In genomic region chr17:43995150-43995471, GRCh38 we compare ENCODE assay signal across 13 cellular contexts. TPM values are rescaled to one million over a fixed set of nuclear protein-coding genes. Genes with fewer than 3 reads are reported as not detected.
DNase-seq lines count a peak whose midpoint lies in the region; ATAC-seq, FAIRE-seq and TF ChIP-seq lines count a peak whose summit lies in the region.
"Had no signal": no experiment of that assay in that cellular context is flagged by ENCODE, and none has a peak within 500 bp of the region (broad histone marks: within the 10 kb centered on the region; RNA-seq: fewer than 3 reads in every experiment).

No MANE protein-coding gene starts in this region.

- peaks cover 1% of the 10 kb centered on the region for H3K4me1 Mint-ChIP-seq in activated naive CD8-positive, alpha-beta T cell treated with anti-CD3 and anti-CD28 coated beads for 36 hours
- H3K4me1 Mint-ChIP-seq: naive thymus-derived CD4-positive, alpha-beta T cell had no signal

- H3K27me3 Mint-ChIP-seq in activated naive CD8-positive, alpha-beta T cell treated with anti-CD3 and anti-CD28 coated beads for 36 hours = peaks cover 28% of the 10 kb centered on the region

- no peak for ATAC-seq in A549

- H3K9me3 ChIP-seq in A549 (no peaks in the 10 kb centered on the region), HAP-1 (no peaks in the 10 kb centered on the region), ascending aorta (no peaks in the 10 kb centered on the region), iPS-20b (ENCODE audit: insufficient read depth, low read depth, low read length) (no peaks in the 10 kb centered on the region)

- no peak overlapping the region for H3K4me3 Mint-ChIP-seq in activated naive CD8-positive, alpha-beta T cell treated with anti-CD3 and anti-CD28 coated beads for 36 hours

- no peaks in the 10 kb centered on the region for H3K36me3 ChIP-seq in HAP-1 (replicated peaks)
- no peaks in the 10 kb centered on the region for H3K36me3 ChIP-seq in ascending aorta
- H3K36me3 ChIP-seq in iPS-20b (ENCODE audit: insufficient read depth, low read depth, low read length) = no peaks in the 10 kb centered on the region

- H3K27ac Mint-ChIP-seq in activated naive CD8-positive, alpha-beta T cell treated with anti-CD3 and anti-CD28 coated beads for 36 hours = no peak overlapping the region
- H3K27ac Mint-ChIP-seq: naive thymus-derived CD4-positive, alpha-beta T cell had no signal

- no peaks in the 10 kb centered on the region for H3K27me3 ChIP-seq in HAP-1 (ENCODE audit: low read depth)
- no peaks in the 10 kb centered on the region for H3K27me3 ChIP-seq in ascending aorta
- peaks cover 14% of the 10 kb centered on the region for H3K27me3 ChIP-seq in iPS-20b (ENCODE audit: insufficient read depth, low read length)

- no peak for FAIRE-seq in A549 (lab: Jason Lieb, UNC)
- FAIRE-seq: islet of Langerhans had no signal

- H3K4me2 ChIP-seq in A549 = peak overlapping the region; percentile 90

- TF ChIP-seq RAD21 in A549 (conservative IDR thresholded peaks at IDR 0.05 in 1 of 2, IDR thresholded peaks at IDR 0.05 in 1 of 2) = no peak

- CTCF ChIA-PET in A549 (lab: Yijun Ruan, JAX) = interaction anchor here (0.6 to 24.9 kb wide), 25 partner anchors 11 to 500 kb away, joined by 3 to 657 read pairs (median 6); partner anchors contain the start of genes CD300LG, MPP2, NAGS and PPY

- intact Hi-C loops in ascending aorta (cut with DNase I) = loop anchor here (2.0 kb wide), 1 partner anchor 50 kb away; no protein-coding TSS in a partner anchor

- no peak overlapping the region for H3K9ac ChIP-seq in iPS-20b (ENCODE audit: low read depth, low read length)

- no peak for TF ChIP-seq CTCF in A549 (IDR thresholded peaks at IDR 0.05)
- TF ChIP-seq CTCF in ascending aorta (IDR thresholded peaks at IDR 0.05) = no peak

- no peak for TF ChIP-seq EP300 in A549 (IDR thresholded peaks at IDR 0.05)

- H3K9me3 Mint-ChIP-seq in activated naive CD8-positive, alpha-beta T cell treated with anti-CD3 and anti-CD28 coated beads for 36 hours = no peaks in the 10 kb centered on the region
- H3K9me3 Mint-ChIP-seq: naive thymus-derived CD4-positive, alpha-beta T cell had no signal

- H3K27ac ChIP-seq in A549 (peak overlapping the region in 1 of 2 experiments; percentile 86; a peak in 3 of 6 replicates), ascending aorta (no peak overlapping the region), iPS-20b (ENCODE audit: low read length) (no peak overlapping the region)

- no peak for TF ChIP-seq POLR2A in A549 (IDR thresholded peaks at IDR 0.05; ENCODE audit: low read length)

- WGBS in A549 (ENCODE audit: missing lambda C conversion rate) = 2% methylated on average over 12 of the region's 12 CpGs

- H3K4me1 ChIP-seq in A549 (0 out of 3 replicates have a peak, but pooled peaks cover 3% of the 10 kb centered on the region), HAP-1 (peaks cover 5% of the 10 kb centered on the region; the same call in 1 of the 2 replicates), ascending aorta (peaks cover 4 to 8% of the 10 kb centered on the region in 2 donors), iPS-20b (ENCODE audit: insufficient read depth, low read length) (no peaks in the 10 kb centered on the region; the same call in 1 of the 2 replicates)

- POLR2A ChIA-PET in A549 (lab: Yijun Ruan, JAX) = interaction anchor here (1.2 kb wide), 1 partner anchor 20 kb away, joined by 7 read pairs; the partner anchor contains the start of gene TMEM101

- no peak for DNase-seq in A549 (ENCODE audit: low read depth in 1 of 2, low spot score in 1 of 2)
- no peak for DNase-seq in HAP-1 (ENCODE audit: low spot score in 2 of 2)
- DNase-seq in ascending aorta (ENCODE audit: low spot score in 2 of 2) = no peak
- no peak for DNase-seq in NCI-H1436 treated with DMSO at 0.1 percent for 48 hours (lab: John Stamatoyannopoulos, UW)
- DNase-seq in activated naive CD8-positive, alpha-beta T cell treated with anti-CD3 and anti-CD28 coated beads for 36 hours = no peak
- no peak for DNase-seq in T-helper 2 cell
- DNase-seq in SHP77 (lab: John Stamatoyannopoulos, UW) = no peak
- DNase-seq: NCI-H1105 had no signal

- H3K4me3 ChIP-seq in A549 (peak overlapping the region; percentile 45), HAP-1 (peak overlapping the region; percentile 34), ascending aorta (peak overlapping the region; percentile 34 to 53), iPS-20b (ENCODE audit: low read length) (peak overlapping the region; percentile 67; the same call in 1 of the 2 replicates)

- H3K36me3 Mint-ChIP-seq in activated naive CD8-positive, alpha-beta T cell treated with anti-CD3 and anti-CD28 coated beads for 36 hours = no peaks in the 10 kb centered on the region
- H3K36me3 Mint-ChIP-seq: naive thymus-derived CD4-positive, alpha-beta T cell had no signal

- in situ Hi-C loops in HAP-1 (cut with MboI; ENCODE audit: low sequenced_read_pairs) = no loop called here

TF ChIP-seq in A549, 52 proteins besides CTCF, POLR2A, EP300 and RAD21 (continues in another document):
- no peak for TF ChIP-seq NPAS2 (CRISPR knock-in tag; IDR thresholded peaks at IDR 0.05; ENCODE audit: borderline replicate concordance)
- no peak for TF ChIP-seq HOXB13 (CRISPR knock-in tag; IDR thresholded peaks at IDR 0.05; ENCODE audit: low read depth)
- no peak for TF ChIP-seq KDM1A (IDR thresholded peaks at IDR 0.05; ENCODE audit: low read depth)
- no peak for TF ChIP-seq HEYL (CRISPR knock-in tag; IDR thresholded peaks at IDR 0.05)
- TF ChIP-seq CHD2 (IDR thresholded peaks at IDR 0.05; ENCODE audit: low read length, partially characterized antibody) = no peak
- TF ChIP-seq TFCP2L1 (CRISPR knock-in tag; IDR thresholded peaks at IDR 0.05) = no peak
- no peak for TF ChIP-seq CHD4 (IDR thresholded peaks at IDR 0.05; ENCODE audit: borderline replicate concordance)
- TF ChIP-seq CBX2 (IDR thresholded peaks at IDR 0.05; ENCODE audit: borderline replicate concordance, low read depth) = no peak
- TF ChIP-seq REST (IDR thresholded peaks at IDR 0.05) = no peak
- TF ChIP-seq RCOR1 (IDR thresholded peaks at IDR 0.05; ENCODE audit: low read depth, low read length) = no peak
- no peak for TF ChIP-seq KDM5A (IDR thresholded peaks at IDR 0.05)

RNA-seq across cellular contexts. Expression of gene NAGS, which starts 9.3 kb away (rescaled TPM):
- polyA plus RNA-seq in A549 (2011; rRNA removed) (0.61 and 0.66 TPM in 2 replicates), A549 (2017; fragmentation: RNase III; extraction: RNeasy Plus Mini Kit Qiagen cat#74134 plus additional on column Dnase treatment) (0.76 to 0.88 TPM (median 0.77 TPM) in 3 replicates)
- polyA plus RNA-seq in A549 (2012; cell fraction: cytosol; rRNA removed) = 0.49 and 0.75 TPM in 2 replicates
- 0.40 and 0.59 TPM in 2 replicates for polyA plus RNA-seq in A549 (2012; cell fraction: nucleus; rRNA removed)
- 0.68 and 0.91 TPM in 2 replicates for polyA minus RNA-seq in A549 (2011; rRNA and poly(A)+ RNA removed)
- 48.2 TPM for total RNA-seq in ascending aorta
- total RNA-seq in activated naive CD8-positive, alpha-beta T cell treated with anti-CD3 and anti-CD28 coated beads for 36 hours = 1 to 10 TPM in 1 of 2 experiments, under 1 TPM in 1; 0.82 to 1.1 TPM

RNA-seq across cellular contexts. Expression of gene TMEM101, which starts 19.7 kb away (rescaled TPM):
- polyA plus RNA-seq in A549 (2011; rRNA removed) (38.2 and 40.3 TPM in 2 replicates), A549 (2017; fragmentation: RNase III; extraction: RNeasy Plus Mini Kit Qiagen cat#74134 plus additional on column Dnase treatment) (29.6 to 33.5 TPM (median 32.2 TPM) in 3 replicates)
- polyA plus RNA-seq in A549 (2012; cell fraction: cytosol; rRNA removed) = 53.9 and 59.4 TPM in 2 replicates
- 64.5 and 68.1 TPM in 2 replicates for polyA plus RNA-seq in A549 (2012; cell fraction: nucleus; rRNA removed)
- polyA minus RNA-seq in A549 (2011; rRNA and poly(A)+ RNA removed) = 37.8 and 44.1 TPM in 2 replicates
- 11.0 TPM for total RNA-seq in ascending aorta
- total RNA-seq in activated naive CD8-positive, alpha-beta T cell treated with anti-CD3 and anti-CD28 coated beads for 36 hours = 10 to 100 TPM; 22.7 to 26.9 TPM

RNA-seq across cellular contexts. Expression of gene PYY, which starts 41.4 kb away (rescaled TPM):
- polyA plus RNA-seq in A549 (2011; rRNA removed) (not detected in 2 replicates), A549 (2017; fragmentation: RNase III; extraction: RNeasy Plus Mini Kit Qiagen cat#74134 plus additional on column Dnase treatment) (not detected in 3 replicates)
- not detected in 2 replicates for polyA plus RNA-seq in A549 (2012; cell fraction: cytosol; rRNA removed)
- polyA plus RNA-seq in A549 (2012; cell fraction: nucleus; rRNA removed) = 0.07 TPM in 1 of 2 replicates, not detected in the other
- not detected in 2 replicates for polyA minus RNA-seq in A549 (2011; rRNA and poly(A)+ RNA removed)
- total RNA-seq in ascending aorta = not detected
- total RNA-seq in activated naive CD8-positive, alpha-beta T cell treated with anti-CD3 and anti-CD28 coated beads for 36 hours = not detected
- total RNA-seq: cardiac septum; naive thymus-derived CD4-positive, alpha-beta T cell; NCI-H460 had no signal
- polyA plus RNA-seq: naive thymus-derived CD4-positive, alpha-beta T cell had no signal

RNA-seq across cellular contexts. Expression of gene PPY, which starts 52.8 kb away (rescaled TPM):
- polyA plus RNA-seq in A549 (2011; rRNA removed) (not detected in 2 replicates), A549 (2017; fragmentation: RNase III; extraction: RNeasy Plus Mini Kit Qiagen cat#74134 plus additional on column Dnase treatment) (not detected in 3 replicates)
- polyA plus RNA-seq in A549 (2012; cell fraction: cytosol; rRNA removed) = 0.20 TPM in 1 of 2 replicates, not detected in the other
- not detected in 2 replicates for polyA plus RNA-seq in A549 (2012; cell fraction: nucleus; rRNA removed)
- polyA minus RNA-seq in A549 (2011; rRNA and poly(A)+ RNA removed) = not detected in 2 replicates
- not detected for total RNA-seq in ascending aorta
- total RNA-seq in activated naive CD8-positive, alpha-beta T cell treated with anti-CD3 and anti-CD28 coated beads for 36 hours = not detected
- total RNA-seq: cardiac septum; naive thymus-derived CD4-positive, alpha-beta T cell; NCI-H460 had no signal
- polyA plus RNA-seq: naive thymus-derived CD4-positive, alpha-beta T cell had no signal

Comparison
In these comparisons a context has a peak if more than half of its experiments do, and no peak if none do; other contexts are left out.
1. RNA of gene NAGS, which starts 9.3 kb away (total RNA-seq): 48.2 TPM in ascending aorta (single experiment); 0.82 to 1.1 TPM in activated naive CD8-positive, alpha-beta T cell treated with anti-CD3 and anti-CD28 coated beads for 36 hours; every median in the first group is over 10 times any median in the second.
2. Peak in every context shown above with its lines, with median percentiles within 50 percentile points of each other: H3K4me3 ChIP-seq.